8 cellular contexts compared by ENCODE assay signal in genomic region chr6:166997348-166997747, GRCh38. TPM values are rescaled to one million over a fixed set of nuclear protein-coding genes. Genes with fewer than 3 reads are reported as not detected.
A peak's percentile ranks its signal among the peaks of the same experiment; 100 is the strongest.
DNase-seq lines count a peak whose midpoint lies in the region; ATAC-seq and TF ChIP-seq lines count a peak whose summit lies in the region.

No MANE protein-coding gene starts in this region.

- H3K36me3 Mint-ChIP-seq in Calu3 (ENCODE audit: insufficient read depth, unreplicated experiment) (peaks cover 41% of the 10 kb centered on the region), neural crest cell (ENCODE audit: low read depth) (peaks cover 25% of the 10 kb centered on the region)
- no peaks in the 10 kb centered on the region for H3K36me3 Mint-ChIP-seq in effector memory CD8-positive, alpha-beta T cell (ENCODE audit: insufficient read depth)

- DNase-seq in Calu3 (no peak), NT2/D1 (ENCODE audit: low read depth, low spot score) (no peak), neural crest cell (ENCODE audit: low read depth, low spot score) (no peak), DMS153 treated with DMSO at 0.1 percent for 48 hours (lab: John Stamatoyannopoulos, UW; ENCODE audit: unreplicated experiment) (no peak)
- DNase-seq in effector memory CD8-positive, alpha-beta T cell: no peak

- peak overlapping the region; percentile 92 for H3K9ac ChIP-seq in NT2/D1 (ENCODE audit: insufficient read length, low read depth)

- H3K4me3 Mint-ChIP-seq in Calu3 (ENCODE audit: low read depth, unreplicated experiment) (peak overlapping the region; percentile 67), neural crest cell (peak overlapping the region; percentile 88)
- H3K4me3 Mint-ChIP-seq in effector memory CD8-positive, alpha-beta T cell: peak overlapping the region; percentile 83

- no peak for TF ChIP-seq CTCF in Calu3 (IDR thresholded peaks at IDR 0.05; ENCODE audit: unreplicated experiment)
- TF ChIP-seq CTCF in neural crest cell (conservative IDR thresholded peaks at IDR 0.05): no peak
- no peak for TF ChIP-seq CTCF in gastroesophageal sphincter (IDR thresholded peaks at IDR 0.05)

- no peak for TF ChIP-seq POLR2A in gastroesophageal sphincter (IDR thresholded peaks at IDR 0.05)

- WGBS in gastroesophageal sphincter (ENCODE audit: low coverage in 1 of 2), 2 donors: 33 to 73% methylated on average over 1 to 3 of the region's 3 CpGs

- peak overlapping the region; percentile 3 for H3K27ac Mint-ChIP-seq in Calu3 (ENCODE audit: unreplicated experiment)
- H3K27ac Mint-ChIP-seq in effector memory CD8-positive, alpha-beta T cell: no peak overlapping the region
- H3K27ac Mint-ChIP-seq in neural crest cell (ENCODE audit: unreplicated experiment): no peak overlapping the region

- intact Hi-C loops in Calu3 (cut with micrococcal nuclease; ENCODE audit: unreplicated experiment): loop anchor here (5.0 kb wide), 2 partner anchors 40 to 145 kb away; partner anchors contain the start of gene RNASET2

- no peaks in the 10 kb centered on the region for H3K9me3 Mint-ChIP-seq in Calu3 (ENCODE audit: low read depth, unreplicated experiment)
- H3K9me3 Mint-ChIP-seq in effector memory CD8-positive, alpha-beta T cell: no peaks in the 10 kb centered on the region
- peaks cover 4% of the 10 kb centered on the region for H3K9me3 Mint-ChIP-seq in neural crest cell

- CTCF ChIA-PET in Calu3 (lab: Charles Lee): no interaction called here

- TF ChIP-seq EP300 in gastroesophageal sphincter (IDR thresholded peaks at IDR 0.05): no peak

- H3K27ac ChIP-seq in gastroesophageal sphincter: no peak overlapping the region

- no peaks in the 10 kb centered on the region for H3K27me3 Mint-ChIP-seq in Calu3 (ENCODE audit: unreplicated experiment)
- H3K27me3 Mint-ChIP-seq in effector memory CD8-positive, alpha-beta T cell: no peaks in the 10 kb centered on the region
- no peaks in the 10 kb centered on the region for H3K27me3 Mint-ChIP-seq in neural crest cell (ENCODE audit: low read depth)

- BruUV-seq in Calu3 (replicated peaks; lab: Mats Ljungman, UMichigan): no TSS peak

- H3K27me3 ChIP-seq in NT2/D1 (ENCODE audit: insufficient read depth, insufficient read length) (no peaks in the 10 kb centered on the region), gastroesophageal sphincter (no peaks in the 10 kb centered on the region)

- H3K4me1 Mint-ChIP-seq in Calu3 (ENCODE audit: low read depth, unreplicated experiment) (peaks cover 29% of the 10 kb centered on the region), neural crest cell (peaks cover 29% of the 10 kb centered on the region)
- peaks cover 23 to 29% of the 10 kb centered on the region in 2 donors for H3K4me1 Mint-ChIP-seq in effector memory CD8-positive, alpha-beta T cell (ENCODE audit: low read depth in 2 of 2)

- ATAC-seq in effector memory CD8-positive, alpha-beta T cell (replicated peaks): no peak
- ATAC-seq in GM19324 (IDR thresholded peaks at IDR 0.05; ENCODE audit: low FRiP score, unreplicated experiment) (no peak), gastroesophageal sphincter (no peak), GM19397 (IDR thresholded peaks at IDR 0.05; ENCODE audit: unreplicated experiment) (no peak)

- H3K4me1 ChIP-seq in NT2/D1 (ENCODE audit: insufficient read depth, insufficient read length): peaks cover 5% of the 10 kb centered on the region
- peaks cover 0 to 33% (median 12%) of the 10 kb centered on the region in 3 donors for H3K4me1 ChIP-seq in gastroesophageal sphincter

- H3K36me3 ChIP-seq in NT2/D1 (ENCODE audit: insufficient read depth, insufficient read length, low read length) (peaks cover 67% of the 10 kb centered on the region), gastroesophageal sphincter (no peaks in the 10 kb centered on the region)

- H3K9me3 ChIP-seq in NT2/D1 (ENCODE audit: insufficient read depth, low read length): no peaks in the 10 kb centered on the region
- H3K9me3 ChIP-seq in gastroesophageal sphincter: no peaks in the 10 kb centered on the region

- H3K4me3 ChIP-seq in NT2/D1 (ENCODE audit: insufficient read length, low read depth) (peak overlapping the region; percentile 80), gastroesophageal sphincter (no peak overlapping the region)

RNA-seq across cellular contexts. Expression of gene CEP43, which starts 1.8 kb away (rescaled TPM):
- total RNA-seq in Calu3 (2022) (28.3 and 34.9 TPM in 2 replicates), neural crest cell (36.5 and 42.2 TPM in 2 replicates), gastroesophageal sphincter (10 to 100 TPM; 10.9 to 17.9 (median 11.7) TPM)

RNA-seq across cellular contexts. Expression of gene RNASET2, which starts 41.0 kb away (rescaled TPM):
- 65.2 and 70.2 TPM in 2 replicates for total RNA-seq in Calu3 (2022)
- total RNA-seq in neural crest cell: 15.3 and 17.7 TPM in 2 replicates
- 10 to 100 TPM; 18.4 to 46.6 (median 26.2) TPM for total RNA-seq in gastroesophageal sphincter
